12 cellular contexts compared by ENCODE assay signal in the genomic region with DNA sequence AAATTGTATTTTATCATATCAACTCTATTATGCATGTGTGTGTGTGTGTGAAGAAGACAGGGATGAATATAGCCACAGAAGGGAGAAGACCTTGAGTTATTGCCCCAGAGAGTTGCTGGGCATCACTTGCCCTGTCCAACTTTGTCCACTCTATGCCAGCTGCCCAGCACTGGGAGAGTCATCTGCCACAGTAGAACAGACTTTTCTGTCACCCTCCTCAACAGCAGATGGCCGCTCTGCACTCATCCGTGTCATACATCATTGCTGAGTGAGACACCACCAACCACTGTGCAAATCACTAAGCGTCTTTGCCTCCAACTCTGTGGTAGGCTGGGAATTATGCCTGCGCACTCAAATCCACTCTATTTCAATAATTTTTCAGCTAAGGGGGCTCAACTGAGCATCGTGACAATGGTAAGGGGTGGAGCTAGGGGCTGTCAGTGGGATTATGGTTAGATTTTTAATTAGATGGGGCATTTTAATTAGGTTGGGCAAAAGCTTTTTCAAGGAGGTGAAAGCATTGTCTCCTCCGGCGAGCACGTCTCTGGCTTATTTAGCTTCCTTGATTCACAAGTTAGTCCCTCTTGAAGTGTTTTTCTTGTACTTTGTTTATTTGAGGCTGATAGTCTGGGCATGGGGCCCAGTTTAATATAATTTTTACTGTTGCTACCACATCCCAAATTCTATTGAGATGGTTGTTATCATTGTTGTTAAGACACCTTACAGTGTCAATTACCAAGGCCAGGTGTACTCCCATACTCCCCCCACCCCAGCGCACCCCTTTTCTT.
DNase-seq lines count a peak whose midpoint lies in the region; ATAC-seq, FAIRE-seq and TF ChIP-seq lines count a peak whose summit lies in the region.
"Had no signal": no experiment of that assay in that cellular context is flagged by ENCODE, and none has a peak within 500 bp of the region (broad histone marks: within the 10 kb centered on the region; RNA-seq: fewer than 3 reads in every experiment).

No MANE protein-coding gene starts in this region.

- no peaks in the 10 kb centered on the region for H3K27me3 ChIP-seq in sigmoid colon

- WGBS in sigmoid colon, 2 donors, result 63 to 74% methylated on average over 9 of the region's 9 CpGs

- H3K4me1 ChIP-seq in sigmoid colon, result peaks cover 0 to 49% (median 47%) of the 10 kb centered on the region in 4 donors

- no peak for ATAC-seq in GM21737 (IDR thresholded peaks at IDR 0.05; ENCODE audit: unreplicated experiment)
- ATAC-seq: activated naive CD8-positive, alpha-beta T cell treated with anti-CD3 and anti-CD28 coated beads, Interleukin-2, amount 50 U/mL, for 24 hours had no signal

- H3K27ac ChIP-seq in sigmoid colon, result peak overlapping the region; percentile 58 to 75 (median 64)

- no peaks in the 10 kb centered on the region for H3K9me3 ChIP-seq in sigmoid colon

- no peaks in the 10 kb centered on the region for H3K36me3 ChIP-seq in sigmoid colon

- TF ChIP-seq EP300 in sigmoid colon (IDR thresholded peaks at IDR 0.05), result no peak

- intact Hi-C loops in sigmoid colon (cut with DNase I), result no loop called here

- no peak for FAIRE-seq in H54 (lab: Jason Lieb, UNC)

- no peak overlapping the region for H3K4me3 ChIP-seq in sigmoid colon

- TF ChIP-seq CTCF in sigmoid colon (IDR thresholded peaks at IDR 0.05) (no peak), GM20000 (IDR thresholded peaks at IDR 0.05; ENCODE audit: extremely low read depth, missing control alignments) (no peak)

- TF ChIP-seq POLR2A in sigmoid colon (IDR thresholded peaks at IDR 0.05) (no peak), H54 (IDR thresholded peaks at IDR 0.05; ENCODE audit: low read depth, low read length) (no peak)

- peak; percentile 41 for DNase-seq in NCI-H1092 treated with DMSO at 0.1 percent for 48 hours (lab: John Stamatoyannopoulos, UW)
- peak; percentile 88 to 91 for DNase-seq in NCI-H524 (lab: John Stamatoyannopoulos, UW)
- peak; percentile 16 for DNase-seq in fibroblast of gingiva (ENCODE audit: low read depth)
- DNase-seq in sigmoid colon, result no peak
- DNase-seq in H54 (ENCODE audit: insufficient read length, low spot score), result no peak
- DNase-seq in GM20000 (ENCODE audit: low spot score), result no peak
- DNase-seq in KG1 (lab: John Stamatoyannopoulos, UW), result no peak
- DNase-seq: activated naive CD8-positive, alpha-beta T cell treated with anti-CD3 and anti-CD28 coated beads, Interleukin-2, amount 50 U/mL, for 24 hours; CD8-positive, alpha-beta memory T cell; OCI-M1; stimulated activated CD4-positive, alpha-beta T cell treated with anti-CD3 and anti-CD28 coated beads, Interleukin-15, amount 100 ng/mL, for 24 hours had no signal

Comparison
In these comparisons a context has a peak if more than half of its experiments do, and no peak if none do; other contexts are left out.
1. DNase-seq: peak in NCI-H1092 treated with DMSO at 0.1 percent for 48 hours (single experiment), NCI-H524 (2 of 2) and fibroblast of gingiva (single experiment); none in sigmoid colon (single experiment), H54 (single experiment), GM20000 (single experiment) and KG1 (single experiment).